Comparison of ENCODE assay signal across 29 cellular contexts in genomic region chr13:97544041-97544765, GRCh38.
DNase-seq lines count a peak whose midpoint lies in the region; ATAC-seq, FAIRE-seq and TF ChIP-seq lines count a peak whose summit lies in the region.
"Had no signal": no experiment of that assay in that cellular context is flagged by ENCODE, and none has a peak within 500 bp of the region (broad histone marks: within the 10 kb centered on the region; RNA-seq: fewer than 3 reads in every experiment).

No MANE protein-coding gene starts in this region.

- no peak overlapping the region for H2BK20ac ChIP-seq in H1 (ENCODE audit: low read length)

- no peak overlapping the region for H3K9ac ChIP-seq in adipocyte (ENCODE audit: low read length)
- H3K9ac ChIP-seq in H1 (replicated peaks in 1 of 4; ENCODE audit: extremely low read depth in 1 of 4, low read depth in 3 of 4, low read length in 3 of 4), result no peak overlapping the region
- H3K9ac ChIP-seq in mesenchymal stem cell (ENCODE audit: low read length), result no peak overlapping the region

- H3K79me2 ChIP-seq in H1 (ENCODE audit: control insufficient read depth in 1 of 2, insufficient read depth in 2 of 2, low read length in 2 of 2) (no peaks in the 10 kb centered on the region), PC-9 (ENCODE audit: low read depth) (no peaks in the 10 kb centered on the region)

- H3F3A ChIP-seq in PC-9 (ENCODE audit: insufficient read depth, low read depth), result no peaks in the 10 kb centered on the region

- no peaks in the 10 kb centered on the region for H3K79me1 ChIP-seq in H1 (ENCODE audit: low read depth, low read length)
- H3K79me1 ChIP-seq in mesenchymal stem cell (replicated peaks; ENCODE audit: low read length, poor library complexity, severe bottlenecking), result no peaks in the 10 kb centered on the region

- H3K9me3 ChIP-seq in AG04450 (ENCODE audit: control insufficient read depth, insufficient read depth, low read length) (peaks cover 8% of the 10 kb centered on the region; the same call in 1 of the 2 replicates), adipocyte (ENCODE audit: control insufficient read depth, low read length) (no peaks in the 10 kb centered on the region), H1 (ENCODE audit: insufficient read depth in 2 of 2, low read depth in 1 of 2, low read length in 1 of 2) (peaks cover 0 to 8% of the 10 kb centered on the region in 2 experiments; a peak in 1 of 4 replicates), mesenchymal stem cell (ENCODE audit: control insufficient read depth, low read length) (no peaks in the 10 kb centered on the region), PC-9 (ENCODE audit: insufficient read depth, low read depth) (no peaks in the 10 kb centered on the region)
- H3K9me3 ChIP-seq: Caco-2, SJCRH30 had no signal

- H2BK120ac ChIP-seq in H1 (replicated peaks; ENCODE audit: low read depth, low read length), result no peak overlapping the region
- no peak overlapping the region for H2BK120ac ChIP-seq in mesenchymal stem cell (ENCODE audit: low read depth, low read length)

- TF ChIP-seq CTCF in AG04450 (IDR thresholded peaks at IDR 0.05; ENCODE audit: low read depth, low read length) (no peak), H1 (IDR thresholded peaks at IDR 0.05; ENCODE audit: control extremely low read depth in 1 of 3, insufficient read depth in 1 of 3, low read depth in 1 of 3, low read length in 3 of 3) (no peak), PC-9 (conservative IDR thresholded peaks at IDR 0.05) (no peak)

- POLR2A ChIA-PET in AG04450 (lab: Yijun Ruan, JAX) (no interaction called here), H1 (lab: Charles Lee; ENCODE audit: partially characterized antibody) (no interaction called here), PC-9 (lab: Charles Lee; ENCODE audit: unreplicated experiment) (no interaction called here)

- H3K4ac ChIP-seq in H1 (replicated peaks; ENCODE audit: insufficient read length, low read depth, low read length), result no peak overlapping the region
- peak overlapping the region in 1 of 2 experiments; percentile 20 for H3K4ac ChIP-seq in mesenchymal stem cell (ENCODE audit: low read depth in 1 of 2, low read length in 2 of 2)

- H4K5ac ChIP-seq in H1 (ENCODE audit: insufficient read length, low read depth, low read length), result no peak overlapping the region

- peak; percentile 55 for DNase-seq in AG04450 (ENCODE audit: low read depth, low spot score)
- peak; percentile 19 for DNase-seq in adipocyte (ENCODE audit: low read depth)
- DNase-seq in H1 (ENCODE audit: low read depth in 1 of 2, low spot score in 2 of 2), result no peak
- DNase-seq in mesenchymal stem cell, result peak; percentile 75
- DNase-seq in H54 (ENCODE audit: insufficient read length, low spot score), result no peak
- no peak for DNase-seq in PC-9
- DNase-seq: 8988T; C1 segment of cervical spinal cord; Caco-2; CD4-positive, alpha-beta memory T cell; GF-D8; Karpas-422; NCI-H1092; NCI-H1436; NCI-H187 treated with DMSO at 0.1 percent for 48 hours; NCI-H2107; NCI-H446; NCI-H526; NCI-H82; NK-92 treated with Interleukin-12 subunit alpha and Interleukin-12 subunit beta, amount 100 ng/mL, for 24 hours; PC-3; SJCRH30 had no signal

- no peak for TF ChIP-seq RAD21 in H1 (IDR thresholded peaks at IDR 0.05 in 1 of 2, conservative IDR thresholded peaks at IDR 0.05 in 1 of 2; ENCODE audit: low read depth in 2 of 2, low read length in 2 of 2)

- FAIRE-seq in H1 (lab: Jason Lieb, UNC), result no peak
- FAIRE-seq in H54 (lab: Jason Lieb, UNC), result no peak
- FAIRE-seq: GM12891, GM19239 had no signal

- TF ChIP-seq POLR2A in H1 (IDR thresholded peaks at IDR 0.05; ENCODE audit: control extremely low read depth in 1 of 2, low read depth in 2 of 2, low read length in 2 of 2) (no peak), H54 (IDR thresholded peaks at IDR 0.05; ENCODE audit: low read depth, low read length) (no peak)

- H3K27ac ChIP-seq in AG04450 (ENCODE audit: low read depth, low read length) (peak overlapping the region; percentile 66), H1 (ENCODE audit: low read depth, low read length) (no peak overlapping the region), mesenchymal stem cell (ENCODE audit: low read length, poor library complexity, severe bottlenecking) (no peak overlapping the region), PC-9 (no peak overlapping the region)
- H3K27ac ChIP-seq: SJCRH30 had no signal

- no peak overlapping the region for H3K56ac ChIP-seq in H1 (replicated peaks; ENCODE audit: insufficient read length, low read depth, low read length)

- H2BK5ac ChIP-seq in H1 (ENCODE audit: low read depth, low read length) (no peak overlapping the region), mesenchymal stem cell (ENCODE audit: low read depth, low read length, poor library complexity, severe bottlenecking) (no peak overlapping the region)

- no peak for ATAC-seq in HG03108 (IDR thresholded peaks at IDR 0.05; ENCODE audit: unreplicated experiment)
- no peak for ATAC-seq in HG02763 (IDR thresholded peaks at IDR 0.05; ENCODE audit: unreplicated experiment)
- ATAC-seq: HCT116, PC-3, Right ventricle myocardium inferior, SK-N-SH treated with all-trans-retinoic acid at 6 μM for 48 hours had no signal

- 87% methylated on average over 3 of the region's 3 CpGs; no CpG with 5 or more reads in 1 of the 2 experiments for WGBS in H1 (ENCODE audit: extremely low coverage in 1 of 2, insufficient coverage in 1 of 2, insufficient read length in 1 of 2, insufficient replicate concordance in 2 of 2, low coverage in 1 of 2, low lambda C conversion rate in 2 of 2, missing lambda C conversion rate in 1 of 2), 2 experiments
- 20% methylated on average over 2 of the region's 3 CpGs for WGBS in mesenchymal stem cell

- no peaks in the 10 kb centered on the region for H3K36me3 ChIP-seq in adipocyte (ENCODE audit: control insufficient read depth, insufficient read depth, low read length, severe bottlenecking)
- H3K36me3 ChIP-seq in H1 (ENCODE audit: control insufficient read depth in 2 of 4, insufficient read depth in 4 of 4, low read length in 3 of 4), result no peaks in the 10 kb centered on the region
- no peaks in the 10 kb centered on the region for H3K36me3 ChIP-seq in mesenchymal stem cell (ENCODE audit: control insufficient read depth in 1 of 2, insufficient read depth in 2 of 2, low read depth in 1 of 2, low read length in 2 of 2)
- no peaks in the 10 kb centered on the region for H3K36me3 ChIP-seq in PC-9 (ENCODE audit: low read depth)
- H3K36me3 ChIP-seq: SJCRH30 had no signal

- H3K18ac ChIP-seq in H1 (ENCODE audit: extremely low read depth, low read length), result no peak overlapping the region
- peak overlapping the region in 1 of 2 experiments; percentile 19 for H3K18ac ChIP-seq in mesenchymal stem cell (ENCODE audit: low read depth in 1 of 2, low read length in 2 of 2)

- H3K27me3 ChIP-seq in AG04450 (ENCODE audit: control insufficient read depth, insufficient read depth, low read length), result no peaks in the 10 kb centered on the region
- no peaks in the 10 kb centered on the region for H3K27me3 ChIP-seq in adipocyte (replicated peaks; ENCODE audit: control insufficient read depth, insufficient read depth, low read length)
- H3K27me3 ChIP-seq in H1 (replicated peaks in 1 of 4; ENCODE audit: control insufficient read depth in 3 of 4, extremely low read depth in 1 of 4, insufficient read depth in 3 of 4, low read length in 3 of 4), result no peaks in the 10 kb centered on the region
- H3K27me3 ChIP-seq in mesenchymal stem cell (ENCODE audit: control insufficient read depth in 1 of 2, insufficient read depth in 1 of 2, low read length in 2 of 2), result peaks cover 0 to 4% of the 10 kb centered on the region in 2 experiments
- H3K27me3 ChIP-seq in PC-9 (ENCODE audit: insufficient read depth, low read depth), result no peaks in the 10 kb centered on the region
- H3K27me3 ChIP-seq: SJCRH30 had no signal

- CTCF ChIA-PET in AG04450 (lab: Charles Lee), result no interaction called here
- CTCF ChIA-PET in H1 (lab: Charles Lee; ENCODE audit: partially characterized antibody), result interaction anchor here (0.9 kb wide), 1 partner anchor 40 kb away, joined by 3 read pairs; no protein-coding TSS in a partner anchor
- CTCF ChIA-PET in PC-9 (lab: Charles Lee), result no interaction called here

- no peak overlapping the region for H2BK15ac ChIP-seq in H1 (ENCODE audit: low read length)
- no peak overlapping the region for H2BK15ac ChIP-seq in mesenchymal stem cell (ENCODE audit: low read depth, poor library complexity, severe bottlenecking)

- no peak for TF ChIP-seq EP300 in H1 (IDR thresholded peaks at IDR 0.05; ENCODE audit: borderline replicate concordance in 1 of 2, low read depth in 2 of 2, low read length in 2 of 2)

- H3K23ac ChIP-seq in H1 (ENCODE audit: insufficient read length) (no peak overlapping the region), mesenchymal stem cell (ENCODE audit: low read length in 2 of 2) (no peak overlapping the region)

- intact Hi-C loops in PC-9 (cut with micrococcal nuclease; ENCODE audit: unreplicated experiment), result no loop called here

- no peaks in the 10 kb centered on the region for H4K20me1 ChIP-seq in H1 (replicated peaks in 1 of 2; ENCODE audit: control insufficient read depth in 1 of 2, insufficient read depth in 2 of 2, low read length in 2 of 2)
- H4K20me1 ChIP-seq in PC-9 (ENCODE audit: insufficient read depth), result no peaks in the 10 kb centered on the region

- no peak overlapping the region for H3K4me3 ChIP-seq in AG04450 (ENCODE audit: low read depth, low read length)
- no peak overlapping the region for H3K4me3 ChIP-seq in adipocyte (ENCODE audit: low read length)
- no peak overlapping the region for H3K4me3 ChIP-seq in H1 (ENCODE audit: extremely low read depth in 1 of 4, insufficient read depth in 2 of 4, low read depth in 3 of 4, low read length in 4 of 4)
- H3K4me3 ChIP-seq in mesenchymal stem cell (ENCODE audit: insufficient read depth in 1 of 2, low read depth in 1 of 2, low read length in 2 of 2), result no peak overlapping the region
- no peak overlapping the region for H3K4me3 ChIP-seq in PC-9
- H3K4me3 ChIP-seq: SJCRH30 had no signal

- H3K4me1 ChIP-seq in adipocyte (ENCODE audit: control insufficient read depth, insufficient read depth, low read length), result peaks cover 13% of the 10 kb centered on the region
- no peaks in the 10 kb centered on the region for H3K4me1 ChIP-seq in H1 (replicated peaks in 1 of 4; ENCODE audit: control insufficient read depth in 3 of 4, insufficient read depth in 4 of 4, low read length in 3 of 4)
- no peaks in the 10 kb centered on the region for H3K4me1 ChIP-seq in mesenchymal stem cell (ENCODE audit: control insufficient read depth, insufficient read depth, low read depth, low read length)
- no peaks in the 10 kb centered on the region for H3K4me1 ChIP-seq in PC-9 (replicated peaks; ENCODE audit: insufficient read depth)
- H3K4me1 ChIP-seq: Caco-2, SJCRH30 had no signal

- no TSS peak for BruUV-seq in PC-9 (replicated peaks; lab: Mats Ljungman, UMichigan)

- H2BK12ac ChIP-seq in H1 (ENCODE audit: low read depth, low read length), result no peak overlapping the region
- H2BK12ac ChIP-seq in mesenchymal stem cell (ENCODE audit: low read length in 2 of 2), result no peak overlapping the region

- 0 out of 2 replicates have a peak overlapping the region, but pooled peaks have one; percentile 23 for H2AFZ ChIP-seq in H1 (ENCODE audit: low read length)
- no peak overlapping the region for H2AFZ ChIP-seq in mesenchymal stem cell (ENCODE audit: low read depth, low read length)
- H2AFZ ChIP-seq in PC-9, result no peak overlapping the region

- H4K8ac ChIP-seq in H1 (ENCODE audit: extremely low read depth, insufficient read depth, low read length), result no peak overlapping the region
- H4K8ac ChIP-seq in mesenchymal stem cell (ENCODE audit: low read length), result no peak overlapping the region

- no peaks in the 10 kb centered on the region for H3K23me2 ChIP-seq in H1 (ENCODE audit: low read depth, low read length)

- H4K91ac ChIP-seq in H1 (replicated peaks; ENCODE audit: insufficient read length, low read length) (no peak overlapping the region), mesenchymal stem cell (ENCODE audit: low read length) (no peak overlapping the region)

- H3K14ac ChIP-seq in H1 (ENCODE audit: insufficient read length) (no peak overlapping the region), mesenchymal stem cell (ENCODE audit: low read length in 2 of 2) (no peak overlapping the region)

- H3K4me2 ChIP-seq in H1 (ENCODE audit: insufficient read depth in 1 of 2, low read depth in 2 of 2, low read length in 2 of 2) (no peak overlapping the region), mesenchymal stem cell (ENCODE audit: low read length, poor library complexity, severe bottlenecking) (no peak overlapping the region), PC-9 (no peak overlapping the region)

- H3K9me2 ChIP-seq in PC-9 (ENCODE audit: insufficient read depth), result no peaks in the 10 kb centered on the region

- no peak overlapping the region for H2AK5ac ChIP-seq in H1 (ENCODE audit: low read depth, low read length)
- no peak overlapping the region for H2AK5ac ChIP-seq in mesenchymal stem cell (ENCODE audit: low read length, severe bottlenecking)

Comparison
In these comparisons a context has a peak if more than half of its experiments do, and no peak if none do; other contexts are left out.
1. DNase-seq: peak in AG04450 (single experiment), adipocyte (single experiment) and mesenchymal stem cell (single experiment); none in H1 (0 of 2), H54 (single experiment) and PC-9 (0 of 2).